18 cellular contexts compared by ENCODE assay signal in genomic region chr20:42646250-42646649, GRCh38.
"Had no signal": no experiment of that assay in that cellular context is flagged by ENCODE, and none has a peak within 500 bp of the region (broad histone marks: within the 10 kb centered on the region; RNA-seq: fewer than 3 reads in every experiment).

No MANE protein-coding gene starts in this region.

- H3K27me3 ChIP-seq: MG63, SJSA1 had no signal

- H3K36me3 ChIP-seq: MG63, SJSA1 had no signal

- H3K27ac ChIP-seq: SJSA1, SK-N-MC had no signal

- H3K4me3 ChIP-seq: MG63, SJSA1, SK-N-MC had no signal

- H3K9me3 ChIP-seq: MG63 had no signal

- H3K4me1 ChIP-seq: SJSA1 had no signal

- DNase-seq: KBM-7, MG63, NCI-H1092 treated with DMSO at 0.1 percent for 48 hours, NCI-H1417 treated with DMSO at 0.1 percent for 48 hours, NCI-H146, NCI-H1694 treated with DMSO at 0.1 percent for 48 hours, NCI-H1930, NCI-H2171 treated with DMSO at 0.1 percent for 48 hours, NCI-H345, NCI-H446 treated with DMSO at 0.1 percent for 48 hours, NCI-H510A treated with DMSO at 0.1 percent for 48 hours, NCI-H526, NCI-H82, Right ventricle myocardium superior, RPMI8226, SIG-M5 had no signal
